Comparison of ENCODE assay signal across 7 cellular contexts in genomic region chr7:148507064-148507573, GRCh38.
A peak's percentile ranks its signal among the peaks of the same experiment; 100 is the strongest.
DNase-seq lines count a peak whose midpoint lies in the region; ATAC-seq lines count a peak whose summit lies in the region.
"Not testable (repeated sequence)": the region's sequence is repeated elsewhere in the genome, so short reads cannot be mapped to it uniquely, and the experiment has no call there.

No MANE protein-coding gene starts in this region.

- not testable (repeated sequence) for H3K14ac ChIP-seq in trophoblast cell (ENCODE audit: low read length)

- not testable (repeated sequence) for H4K20me1 ChIP-seq in Karpas-422 (ENCODE audit: insufficient read depth, low read depth, low read length)

- H3K4me3 Mint-ChIP-seq in activated CD8-positive, alpha-beta memory T cell treated with anti-CD3 and anti-CD28 coated beads, Interleukin-2, amount 10 ng/mL, durations not matched to agents 7 days and 5 days, result peak overlapping the region; percentile 12

- H3K4me1 ChIP-seq in Karpas-422 (ENCODE audit: low read length), result peaks cover 62% of the 10 kb centered on the region
- H3K4me1 ChIP-seq in trophoblast cell (ENCODE audit: control insufficient read depth in 1 of 2, insufficient read depth in 2 of 2, low read length in 2 of 2), result not testable (repeated sequence)

- peaks cover 37% of the 10 kb centered on the region for H3K27me3 Mint-ChIP-seq in activated CD8-positive, alpha-beta memory T cell treated with anti-CD3 and anti-CD28 coated beads, Interleukin-2, amount 10 ng/mL, durations not matched to agents 7 days and 5 days

- not testable (repeated sequence) for H4K8ac ChIP-seq in trophoblast cell (ENCODE audit: low read depth, low read length)

- not testable (repeated sequence) for H3K27me3 ChIP-seq in Karpas-422 (ENCODE audit: low read length); trophoblast cell (ENCODE audit: insufficient read depth, low read length)

- not testable (repeated sequence) for H3K36me3 ChIP-seq in Karpas-422 (ENCODE audit: insufficient read depth, low read length); trophoblast cell (ENCODE audit: control insufficient read depth in 1 of 2, insufficient read depth in 2 of 2, low read length in 2 of 2)

- H2BK120ac ChIP-seq in trophoblast cell (ENCODE audit: insufficient read depth, low read length, poor library complexity), result not testable (repeated sequence)

- H3K9me3 ChIP-seq in Karpas-422 (ENCODE audit: low read length); trophoblast cell (ENCODE audit: insufficient read depth, low read depth, low read length): not testable (repeated sequence)

- not testable (repeated sequence) for H2AFZ ChIP-seq in Karpas-422 (ENCODE audit: low read length); trophoblast cell (ENCODE audit: insufficient read depth, low read length, poor library complexity)

- no CpG with 5 or more reads among the region's 7 CpGs for WGBS in trophoblast cell (ENCODE audit: extremely low coverage, insufficient coverage, insufficient read length)

- H3K36me3 Mint-ChIP-seq in activated CD8-positive, alpha-beta memory T cell treated with anti-CD3 and anti-CD28 coated beads, Interleukin-2, amount 10 ng/mL, durations not matched to agents 7 days and 5 days, result not testable (repeated sequence)

- not testable (repeated sequence) for H3K79me1 ChIP-seq in trophoblast cell (ENCODE audit: low read length)

- peak; percentile 98 for ATAC-seq in GM18520 (IDR thresholded peaks at IDR 0.05; ENCODE audit: unreplicated experiment)
- ATAC-seq in GM19463 (IDR thresholded peaks at IDR 0.05; ENCODE audit: unreplicated experiment), result peak; percentile 92
- peak; percentile 97 for ATAC-seq in HG02623 (IDR thresholded peaks at IDR 0.05; ENCODE audit: unreplicated experiment)
- peak; percentile 99 for ATAC-seq in HG03103 (IDR thresholded peaks at IDR 0.05; ENCODE audit: low read depth, unreplicated experiment)
- peak; percentile 87 for ATAC-seq in activated CD8-positive, alpha-beta memory T cell treated with anti-CD3 and anti-CD28 coated beads, Interleukin-2, amount 10 ng/mL, durations not matched to agents 7 days and 5 days

- H3K4me2 ChIP-seq in Karpas-422 (ENCODE audit: low read depth, low read length, poor library complexity, severe bottlenecking), result peak overlapping the region; percentile 51
- H3K4me2 ChIP-seq in trophoblast cell (ENCODE audit: low read length), result not testable (repeated sequence)

- H3K9me3 Mint-ChIP-seq in activated CD8-positive, alpha-beta memory T cell treated with anti-CD3 and anti-CD28 coated beads, Interleukin-2, amount 10 ng/mL, durations not matched to agents 7 days and 5 days (ENCODE audit: low read depth), result not testable (repeated sequence)

- not testable (repeated sequence) for H3K4ac ChIP-seq in trophoblast cell (ENCODE audit: low read depth, low read length)

- not testable (repeated sequence) for H3K9me2 ChIP-seq in Karpas-422 (replicated peaks; ENCODE audit: insufficient read depth, low read length)

- not testable (repeated sequence) for H3K79me2 ChIP-seq in Karpas-422 (ENCODE audit: low read length); trophoblast cell (ENCODE audit: control insufficient read depth, insufficient read depth, low read length, poor library complexity)

- H3K23ac ChIP-seq in trophoblast cell (ENCODE audit: low read length), result not testable (repeated sequence)

- H3K18ac ChIP-seq in trophoblast cell (ENCODE audit: low read length), result not testable (repeated sequence)

- H3K9ac ChIP-seq in Karpas-422 (ENCODE audit: low read length), result peak overlapping the region; percentile 40
- not testable (repeated sequence) for H3K9ac ChIP-seq in trophoblast cell (ENCODE audit: low read length)

- peak overlapping the region; percentile 68 for H4K91ac ChIP-seq in trophoblast cell (ENCODE audit: low read depth, low read length)

- CTCF ChIA-PET in activated CD8-positive, alpha-beta memory T cell treated with anti-CD3 and anti-CD28 coated beads, Interleukin-2, amount 10 ng/mL, durations not matched to agents 7 days and 5 days (lab: Charles Lee), result interaction anchor here (1.0 kb wide), 1 partner anchor 464 kb away, joined by 3 read pairs; no protein-coding TSS in a partner anchor

- not testable (repeated sequence) for H4K12ac ChIP-seq in trophoblast cell (ENCODE audit: low read depth, low read length)

- H3K27ac Mint-ChIP-seq in activated CD8-positive, alpha-beta memory T cell treated with anti-CD3 and anti-CD28 coated beads, Interleukin-2, amount 10 ng/mL, durations not matched to agents 7 days and 5 days, result peak overlapping the region; percentile 61

- DNase-seq in Karpas-422, result peak; percentile 85
- peak; percentile 49 for DNase-seq in activated CD8-positive, alpha-beta memory T cell treated with anti-CD3 and anti-CD28 coated beads, Interleukin-2, amount 10 ng/mL, durations not matched to agents 7 days and 5 days
- not testable (repeated sequence) for DNase-seq in trophoblast cell

- not testable (repeated sequence) for H2BK5ac ChIP-seq in trophoblast cell (ENCODE audit: low read depth, low read length, poor library complexity)

- H2BK12ac ChIP-seq in trophoblast cell (ENCODE audit: low read length), result not testable (repeated sequence)

- peak overlapping the region; percentile 90 for H3K27ac ChIP-seq in Karpas-422 (ENCODE audit: low read length)
- H3K27ac ChIP-seq in trophoblast cell (ENCODE audit: low read depth, low read length), result not testable (repeated sequence)

- peak overlapping the region; percentile 22; the same call in 1 of the 2 replicates for H3K4me3 ChIP-seq in Karpas-422 (ENCODE audit: low read length)
- not testable (repeated sequence) for H3K4me3 ChIP-seq in trophoblast cell (ENCODE audit: low read depth, low read length)

- peaks cover 22% of the 10 kb centered on the region for H3K4me1 Mint-ChIP-seq in activated CD8-positive, alpha-beta memory T cell treated with anti-CD3 and anti-CD28 coated beads, Interleukin-2, amount 10 ng/mL, durations not matched to agents 7 days and 5 days

- H2AK5ac ChIP-seq in trophoblast cell (ENCODE audit: low read length), result not testable (repeated sequence)
